Comparison of ENCODE assay signal across 10 cellular contexts in the genomic region with DNA sequence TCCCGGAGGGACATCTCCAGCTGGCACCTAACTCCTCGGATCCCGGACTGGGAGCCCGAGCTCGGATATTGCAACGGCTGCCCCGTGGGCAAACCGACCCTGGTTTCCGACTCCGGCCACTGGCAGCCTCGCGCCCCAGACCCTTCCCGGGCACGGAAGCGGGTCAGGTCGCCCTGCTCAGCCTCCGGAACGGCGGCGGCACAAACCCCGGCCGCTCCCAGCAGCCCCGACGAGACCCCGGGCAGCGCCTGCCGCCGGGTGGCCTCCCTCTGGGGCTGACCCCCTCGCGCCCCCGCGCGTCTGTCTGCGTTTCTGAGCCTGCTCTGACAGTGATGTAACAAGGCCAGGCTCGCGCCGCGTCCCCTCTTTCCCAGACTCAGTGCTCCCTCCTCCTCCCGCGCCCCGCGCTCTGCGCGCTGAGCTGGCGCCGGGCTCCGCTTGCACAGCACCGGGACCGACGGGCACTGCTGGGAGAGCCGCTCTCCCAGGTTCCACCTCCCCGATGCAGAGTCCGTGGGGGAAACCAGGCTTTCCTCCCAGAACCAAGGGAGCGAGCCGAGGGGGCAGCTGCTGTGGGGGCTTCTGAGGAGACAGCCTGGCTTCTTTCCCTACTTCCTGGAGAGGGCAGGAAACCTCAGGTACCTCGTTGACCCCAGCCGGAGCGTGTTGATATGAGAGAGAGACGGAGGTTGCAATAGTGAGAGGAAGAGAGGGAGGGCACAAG. TPM values are rescaled to one million over a fixed set of nuclear protein-coding genes. Genes with fewer than 3 reads are reported as not detected.
A peak's percentile ranks its signal among the peaks of the same experiment; 100 is the strongest.
DNase-seq lines count a peak whose midpoint lies in the region; ATAC-seq and TF ChIP-seq lines count a peak whose summit lies in the region.
"Had no signal": no experiment of that assay in that cellular context is flagged by ENCODE, and none has a peak within 500 bp of the region (broad histone marks: within the 10 kb centered on the region; RNA-seq: fewer than 3 reads in every experiment).

A gene with protein sequence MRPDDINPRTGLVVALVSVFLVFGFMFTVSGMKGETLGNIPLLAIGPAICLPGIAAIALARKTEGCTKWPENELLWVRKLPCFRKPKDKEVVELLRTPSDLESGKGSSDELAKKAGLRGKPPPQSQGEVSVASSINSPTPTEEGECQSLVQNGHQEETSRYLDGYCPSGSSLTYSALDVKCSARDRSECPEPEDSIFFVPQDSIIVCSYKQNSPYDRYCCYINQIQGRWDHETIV (plus strand): TSS at position 373 of the 724 bp plus-strand sequence. CDS start 644 bp downstream, outside the sequence.

- H3K36me3 ChIP-seq in psoas muscle (ENCODE audit: insufficient read depth in 1 of 2, low read depth in 1 of 2), result no peaks in the 10 kb centered on the region

- peak within 1 kb of the TSS; percentile 22 for H3K4me3 ChIP-seq in HL-60 (replicated peaks; ENCODE audit: insufficient read depth, low read length)
- peak within 1 kb of the TSS; percentile 54 for H3K4me3 ChIP-seq in psoas muscle

- H3K4me3 Mint-ChIP-seq in glutamatergic neuron (ENCODE audit: unreplicated experiment), result peak within 1 kb of the TSS; percentile 82
- H3K4me3 Mint-ChIP-seq in activated T-cell treated with anti-CD3 and anti-CD28 coated beads, Interleukin-2, amount 50 U/mL, for 4 hours, result no peak within 1 kb of the TSS

- H3K9me3 Mint-ChIP-seq in glutamatergic neuron (ENCODE audit: unreplicated experiment), result no peaks in the 10 kb centered on the region
- H3K9me3 Mint-ChIP-seq in activated T-cell treated with anti-CD3 and anti-CD28 coated beads, Interleukin-2, amount 50 U/mL, for 4 hours, result no peaks in the 10 kb centered on the region

- H3K27me3 ChIP-seq in HL-60 (ENCODE audit: insufficient read depth, poor library complexity, severe bottlenecking), result peaks cover 57% of the 10 kb centered on the region
- H3K27me3 ChIP-seq in psoas muscle (ENCODE audit: insufficient read depth in 3 of 3, low read length in 2 of 3), result peaks cover 0 to 56% (median 17%) of the 10 kb centered on the region in 3 donors

- H3K27ac ChIP-seq in HL-60 (replicated peaks) (no peak within 1 kb of the TSS), psoas muscle (no peak within 1 kb of the TSS)

- H3K36me3 Mint-ChIP-seq in glutamatergic neuron (ENCODE audit: unreplicated experiment), result no peaks in the 10 kb centered on the region
- H3K36me3 Mint-ChIP-seq in activated T-cell treated with anti-CD3 and anti-CD28 coated beads, Interleukin-2, amount 50 U/mL, for 4 hours (ENCODE audit: insufficient read depth), result no peaks in the 10 kb centered on the region
- H3K36me3 Mint-ChIP-seq: naive B cell had no signal

- no peaks in the 10 kb centered on the region for H3K4me1 Mint-ChIP-seq in glutamatergic neuron (ENCODE audit: low read depth, unreplicated experiment)
- H3K4me1 Mint-ChIP-seq in activated T-cell treated with anti-CD3 and anti-CD28 coated beads, Interleukin-2, amount 50 U/mL, for 4 hours (ENCODE audit: low read depth), result no peaks in the 10 kb centered on the region
- H3K4me1 Mint-ChIP-seq: naive B cell had no signal

- H3K27ac Mint-ChIP-seq in glutamatergic neuron (ENCODE audit: unreplicated experiment), result no peak within 1 kb of the TSS
- H3K27ac Mint-ChIP-seq: naive B cell had no signal

- no peaks in the 10 kb centered on the region for H3K9me3 ChIP-seq in psoas muscle

- DNase-seq in HL-60 (ENCODE audit: low read depth in 1 of 2, low spot score in 1 of 2), result peak in 1 of 2 experiments; percentile 3
- peak; percentile 5 for DNase-seq in NCI-H774 (lab: John Stamatoyannopoulos, UW)
- peak; percentile 75 for DNase-seq in glutamatergic neuron
- DNase-seq in psoas muscle, result peak; percentile 13 to 58
- no peak for DNase-seq in activated T-cell treated with anti-CD3 and anti-CD28 coated beads, Interleukin-2, amount 50 U/mL, for 4 hours
- no peak for DNase-seq in globus pallidus (ENCODE audit: low spot score)
- no peak for DNase-seq in cortex of kidney (lab: John Stamatoyannopoulos, UW)
- DNase-seq: naive B cell, OCI-M1 had no signal

- peaks cover 8% of the 10 kb centered on the region for H3K27me3 Mint-ChIP-seq in glutamatergic neuron (ENCODE audit: unreplicated experiment)
- peaks cover 52% of the 10 kb centered on the region for H3K27me3 Mint-ChIP-seq in activated T-cell treated with anti-CD3 and anti-CD28 coated beads, Interleukin-2, amount 50 U/mL, for 4 hours (ENCODE audit: low read depth)

- H3K4me1 ChIP-seq in psoas muscle, result no peaks in the 10 kb centered on the region

- no peak for TF ChIP-seq CTCF in HL-60 (IDR thresholded peaks at IDR 0.05; ENCODE audit: insufficient read depth, low read length)
- TF ChIP-seq CTCF in glutamatergic neuron (IDR thresholded peaks at IDR 0.05; ENCODE audit: partially characterized antibody, unreplicated experiment), result no peak
- TF ChIP-seq CTCF in psoas muscle (IDR thresholded peaks at IDR 0.05), result no peak

- intact Hi-C loops in psoas muscle (cut with DNase I), result loop anchor here in 1 of 2 donors (5.0 kb wide), 1 partner anchor 46 kb away; no protein-coding TSS in a partner anchor

- WGBS in psoas muscle, 3 donors, result 0 to 1% (median 0%) methylated on average over 50 to 59 of the region's 59 CpGs

- peak in 3 of 4 donors; percentile 19 to 30 (median 26) for ATAC-seq in psoas muscle
- no peak for ATAC-seq in activated T-cell treated with anti-CD3 and anti-CD28 coated beads, Interleukin-2, amount 50 U/mL, for 4 hours
- no peak for ATAC-seq in HG03139 (IDR thresholded peaks at IDR 0.05; ENCODE audit: unreplicated experiment)

RNA-seq across cellular contexts. Expression of the gene that starts here (rescaled TPM):
- total RNA-seq in glutamatergic neuron (ENCODE audit: unreplicated experiment) (0.27 TPM), psoas muscle (under 1 TPM in 1 of 4 donors, not detected in 3; 0.12 TPM)
- polyA plus RNA-seq in psoas muscle, result not detected
- total RNA-seq in activated T-cell treated with anti-CD3 and anti-CD28 coated beads, Interleukin-2, amount 50 U/mL, for 4 hours, result not detected

Comparison
In these comparisons a context has a peak if more than half of its experiments do, and no peak if none do; other contexts are left out.
1. Peak in DNase-seq in glutamatergic neuron; RNA of the gene not detected or under 1 TPM.
2. Peak in DNase-seq, ATAC-seq and H3K4me3 ChIP-seq in psoas muscle; RNA of the gene not detected or under 1 TPM.